8 cellular contexts compared by ENCODE assay signal in genomic region chr9:73683862-73684591, GRCh38.
DNase-seq lines count a peak whose midpoint lies in the region; ATAC-seq and TF ChIP-seq lines count a peak whose summit lies in the region.

No MANE protein-coding gene starts in this region.

- no peak overlapping the region for H3K27ac ChIP-seq in tibial nerve

- intact Hi-C loops in left cardiac atrium (cut with DNase I), result no loop called here

- H3K9me3 ChIP-seq in tibial nerve, result peaks cover 0 to 13% (median 5%) of the 10 kb centered on the region in 4 donors

- H3K4me1 ChIP-seq in tibial nerve, result no peaks in the 10 kb centered on the region

- TF ChIP-seq EP300 in tibial nerve (IDR thresholded peaks at IDR 0.05), result no peak

- no peak for TF ChIP-seq POLR2A in tibial nerve (IDR thresholded peaks at IDR 0.05)

- peak; percentile 87 for TF ChIP-seq CTCF in epithelial cell of proximal tubule (conservative IDR thresholded peaks at IDR 0.05; ENCODE audit: low read depth, low read length)
- TF ChIP-seq CTCF in tibial nerve (IDR thresholded peaks at IDR 0.05), result peak in 4 of 5 experiments; percentile 25 to 47 (median 34)

- DNase-seq in DMS 273 treated with DMSO at 0.1 percent for 48 hours (lab: John Stamatoyannopoulos, UW) (peak; percentile 0), NCI-H226 (peak; percentile 71), epithelial cell of proximal tubule (ENCODE audit: low read depth) (peak; percentile 19), tibial nerve (ENCODE audit: low spot score in 2 of 2) (no peak), amygdala (lab: John Stamatoyannopoulos, UW) (no peak), left cardiac atrium (no peak)
- no peak for DNase-seq in activated CD4-positive, alpha-beta T cell treated with anti-CD3 and anti-CD28 coated beads for 4 hours

- no peaks in the 10 kb centered on the region for H3K36me3 ChIP-seq in tibial nerve

- peak; percentile 50 for ATAC-seq in GM21619 (IDR thresholded peaks at IDR 0.05; ENCODE audit: unreplicated experiment)
- ATAC-seq in left cardiac atrium, result no peak

- no peaks in the 10 kb centered on the region for H3K27me3 ChIP-seq in tibial nerve

- H3K4me3 ChIP-seq in epithelial cell of proximal tubule (ENCODE audit: low read depth, low read length), result no peak overlapping the region
- H3K4me3 ChIP-seq in tibial nerve, result no peak overlapping the region

Comparison
In these comparisons a context has a peak if more than half of its experiments do, and no peak if none do; other contexts are left out.
1. DNase-seq: peak in DMS 273 treated with DMSO at 0.1 percent for 48 hours (single experiment), NCI-H226 (single experiment) and epithelial cell of proximal tubule (single experiment); none in tibial nerve (0 of 2), amygdala (0 of 56), left cardiac atrium (single experiment) and activated CD4-positive, alpha-beta T cell treated with anti-CD3 and anti-CD28 coated beads for 4 hours (0 of 2).